In the genomic region with DNA sequence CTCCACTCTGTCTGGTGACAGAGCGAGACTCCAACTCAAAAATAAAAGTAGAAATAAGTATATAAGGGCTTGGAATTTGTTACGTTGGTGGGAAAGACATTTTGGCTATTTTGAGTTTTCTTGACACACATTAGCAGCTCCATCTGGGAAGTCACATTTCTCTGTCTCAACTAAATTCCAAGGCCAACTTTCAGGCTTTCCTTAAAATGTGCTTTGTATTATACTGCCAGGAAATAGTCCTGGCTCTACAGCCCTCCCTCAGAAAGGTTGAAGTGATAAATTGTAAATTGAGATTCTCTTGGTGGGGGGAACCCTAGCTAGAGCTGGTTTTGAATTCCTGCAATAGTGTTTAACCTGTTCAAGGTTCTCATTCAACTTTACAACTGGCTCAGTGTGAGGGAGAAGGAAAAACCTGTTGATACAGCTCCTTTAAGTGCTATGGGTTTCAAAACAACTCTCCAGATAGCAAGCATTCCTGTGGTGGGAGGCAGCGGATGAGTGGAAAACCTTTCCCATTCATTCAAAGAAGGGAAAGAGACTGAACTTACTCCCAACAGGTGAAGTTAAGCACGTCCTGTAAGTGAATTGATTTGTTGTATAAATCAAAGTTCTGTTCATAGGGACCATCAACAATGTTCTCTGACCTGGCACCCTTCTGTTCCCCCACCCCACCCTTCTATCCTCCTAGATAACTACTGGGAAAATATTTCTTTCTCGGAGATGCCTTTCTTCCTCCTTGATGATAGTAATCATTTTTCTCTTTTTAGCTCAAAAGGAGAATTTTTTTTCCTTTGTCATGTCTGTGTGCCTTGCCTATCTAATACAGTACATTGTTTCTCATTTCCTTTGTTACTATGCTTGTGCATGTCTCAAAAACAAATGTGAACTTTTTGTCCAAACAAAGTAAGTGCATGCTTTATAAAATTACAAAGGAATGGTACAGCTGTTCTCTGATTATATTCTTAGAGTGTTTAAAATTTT, we compare ENCODE assay signal across 9 cellular contexts. TPM values are rescaled to one million over a fixed set of nuclear protein-coding genes. Genes with fewer than 3 reads are reported as not detected.
DNase-seq lines count a peak whose midpoint lies in the region; ATAC-seq and TF ChIP-seq lines count a peak whose summit lies in the region.
"Had no signal": no experiment of that assay in that cellular context is flagged by ENCODE, and none has a peak within 500 bp of the region (broad histone marks: within the 10 kb centered on the region; RNA-seq: fewer than 3 reads in every experiment).

No MANE protein-coding gene starts in this region.

- H3K27ac ChIP-seq in Karpas-422 (ENCODE audit: low read length) (peak overlapping the region; percentile 48), lung (ENCODE audit: low read depth in 1 of 2, low read length in 1 of 2) (peak overlapping the region in 1 of 2 donors; percentile 33)
- H3K27ac ChIP-seq: BLaER1 had no signal

- peak overlapping the region; percentile 90 for H3K27ac Mint-ChIP-seq in endothelial cell (ENCODE audit: unreplicated experiment)

- no peak overlapping the region for H3K4me3 Mint-ChIP-seq in endothelial cell (ENCODE audit: unreplicated experiment)

- peaks cover 2% of the 10 kb centered on the region for H3K27me3 Mint-ChIP-seq in endothelial cell (ENCODE audit: unreplicated experiment)

- H3K36me3 Mint-ChIP-seq in endothelial cell (ENCODE audit: low read depth, unreplicated experiment) = no peaks in the 10 kb centered on the region

- DNase-seq in AG04449 (ENCODE audit: low read depth, low spot score) = peak; percentile 47
- DNase-seq in Karpas-422 = no peak
- peak; percentile 41 for DNase-seq in endothelial cell (ENCODE audit: low spot score)
- peak; percentile 32 for DNase-seq in lung (ENCODE audit: low spot score)
- no peak for DNase-seq in NCI-H774 (lab: John Stamatoyannopoulos, UW)
- no peak for DNase-seq in activated CD8-positive, alpha-beta memory T cell treated with anti-CD3 and anti-CD28 coated beads, Interleukin-2, amount 50 U/mL, for 48 hours

- H3K4me3 ChIP-seq in AG04449 (ENCODE audit: low read depth, low read length) (peak overlapping the region; percentile 48), Karpas-422 (ENCODE audit: low read length) (no peak overlapping the region), lung (no peak overlapping the region)
- H3K4me3 ChIP-seq: BLaER1 had no signal

- no peak for TF ChIP-seq POLR2A in GM18505 (IDR thresholded peaks at IDR 0.05; ENCODE audit: borderline replicate concordance, extremely low read depth, insufficient read depth, insufficient read length)

- CTCF ChIA-PET in AG04449 (lab: Yijun Ruan, JAX) = interaction anchor here (1.0 to 1.4 kb wide), 4 partner anchors 10 to 455 kb away, joined by 3 to 4 read pairs (median 4); no protein-coding TSS in a partner anchor

- H4K20me1 ChIP-seq in Karpas-422 (ENCODE audit: insufficient read depth, low read depth, low read length) = no peaks in the 10 kb centered on the region
- H4K20me1 ChIP-seq: BLaER1 had no signal

- WGBS in lung, 2 donors = 46 to 69% methylated on average over 5 of the region's 5 CpGs

- no peak overlapping the region for H3K9ac ChIP-seq in Karpas-422 (ENCODE audit: low read length)
- H3K9ac ChIP-seq: BLaER1 had no signal

- H3K9me3 Mint-ChIP-seq in endothelial cell (ENCODE audit: unreplicated experiment) = no peaks in the 10 kb centered on the region

- H3K4me2 ChIP-seq in Karpas-422 (ENCODE audit: low read depth, low read length, poor library complexity, severe bottlenecking) = no peak overlapping the region
- H3K4me2 ChIP-seq: BLaER1 had no signal

- no peaks in the 10 kb centered on the region for H3K9me3 ChIP-seq in Karpas-422 (ENCODE audit: low read length)
- H3K9me3 ChIP-seq in lung (ENCODE audit: control insufficient read depth in 2 of 2, insufficient read depth in 1 of 2, low read length in 1 of 2) = no peaks in the 10 kb centered on the region
- H3K9me3 ChIP-seq: BLaER1 had no signal

- ATAC-seq in lung (ENCODE audit: insufficient read depth, low FRiP score) = peak; percentile 78
- no peak for ATAC-seq in GM21381 (IDR thresholded peaks at IDR 0.05; ENCODE audit: unreplicated experiment)
- no peak for ATAC-seq in GM18505 (IDR thresholded peaks at IDR 0.05; ENCODE audit: unreplicated experiment)

- H2AFZ ChIP-seq in Karpas-422 (ENCODE audit: low read length) = no peak overlapping the region

- POLR2A ChIA-PET in AG04449 (lab: Yijun Ruan, JAX) = interaction anchor here (0.6 to 2.8 kb wide), 5 partner anchors 44 to 79 kb away, joined by 3 to 18 read pairs (median 4); partner anchors contain the start of gene SLC39A10

- no peak for TF ChIP-seq CTCF in AG04449 (IDR thresholded peaks at IDR 0.05; ENCODE audit: insufficient read depth, low read length, missing control alignments)
- no peak for TF ChIP-seq CTCF in endothelial cell (IDR thresholded peaks at IDR 0.05; ENCODE audit: unreplicated experiment)
- no peak for TF ChIP-seq CTCF in lung (IDR thresholded peaks at IDR 0.05; ENCODE audit: control extremely low read depth, extremely low read depth)

- H3K79me2 ChIP-seq in Karpas-422 (ENCODE audit: low read length) = no peaks in the 10 kb centered on the region

- H3K36me3 ChIP-seq in Karpas-422 (ENCODE audit: insufficient read depth, low read length) = no peaks in the 10 kb centered on the region; the same call in 1 of the 2 replicates
- H3K36me3 ChIP-seq in lung (ENCODE audit: control insufficient read depth in 2 of 2, insufficient read depth in 2 of 2, low read length in 2 of 2) = no peaks in the 10 kb centered on the region
- H3K36me3 ChIP-seq: BLaER1 had no signal

- no peaks in the 10 kb centered on the region for H3K9me2 ChIP-seq in Karpas-422 (replicated peaks; ENCODE audit: insufficient read depth, low read length)

- H3K27me3 ChIP-seq in Karpas-422 (ENCODE audit: low read length) = no peaks in the 10 kb centered on the region
- H3K27me3 ChIP-seq in lung (ENCODE audit: control insufficient read depth, insufficient read depth) = no peaks in the 10 kb centered on the region
- H3K27me3 ChIP-seq: BLaER1 had no signal

- H3K4me1 Mint-ChIP-seq in endothelial cell (ENCODE audit: unreplicated experiment) = peaks cover 15% of the 10 kb centered on the region

- H3K4me1 ChIP-seq in Karpas-422 (ENCODE audit: low read length) = peaks cover 55% of the 10 kb centered on the region
- H3K4me1 ChIP-seq in lung (ENCODE audit: control insufficient read depth in 2 of 2, insufficient read depth in 2 of 2, low read length in 2 of 2) = peaks cover 0 to 6% of the 10 kb centered on the region in 2 donors
- H3K4me1 ChIP-seq: BLaER1 had no signal

RNA-seq across cellular contexts. Expression of gene SLC39A10, which starts 44.2 kb away (rescaled TPM):
- total RNA-seq in Karpas-422 (2014; rRNA removed; shearing (Covaris generic); ENCODE audit: low replicate concordance) = 55.1 and 112 TPM in 2 replicates
- total RNA-seq in endothelial cell (ENCODE audit: unreplicated experiment) (62.0 TPM), lung (10 to 100 TPM; 26.3 to 28.4 TPM)
- polyA plus RNA-seq in lung = 10 to 100 TPM in 1 of 2 donors, 1 to 10 TPM in 1; 5.7 to 10.1 TPM

Comparison
In these comparisons a context has a peak if more than half of its experiments do, and no peak if none do; other contexts are left out.
1. DNase-seq: peak in AG04449 (single experiment), endothelial cell (single experiment) and lung (single experiment); none in Karpas-422 (single experiment), NCI-H774 (single experiment) and activated CD8-positive, alpha-beta memory T cell treated with anti-CD3 and anti-CD28 coated beads, Interleukin-2, amount 50 U/mL, for 48 hours (single experiment).